ENCODE assay signal across 1 cellular context in the genomic region with DNA sequence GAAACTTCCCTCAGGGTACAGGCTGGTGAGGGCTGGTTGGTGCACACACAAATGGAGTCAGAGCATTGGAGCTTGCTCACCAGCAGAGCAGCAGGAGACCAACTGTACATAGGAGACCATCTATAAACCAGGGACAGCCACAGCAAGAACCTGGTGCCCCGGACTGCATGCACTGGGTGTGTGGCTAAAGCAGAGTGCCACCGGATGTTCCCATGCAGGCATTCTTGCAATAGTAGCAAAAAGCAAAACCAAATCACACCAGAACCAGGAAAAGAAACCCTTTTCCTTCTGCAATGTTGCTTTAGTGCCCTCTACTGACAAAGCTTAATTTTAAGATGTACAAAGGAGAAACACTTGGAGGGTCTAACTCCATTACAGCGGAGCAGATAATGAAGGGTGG.
TF ChIP-seq lines count a peak whose summit lies in the region.

No MANE protein-coding gene starts in this region.

TF ChIP-seq in WTC11, 78 proteins besides CTCF, POLR2A, EP300 and RAD21 (continued from another document):
- no peak for TF ChIP-seq ZNF425 (CRISPR knock-in tag; conservative IDR thresholded peaks at IDR 0.05)
- TF ChIP-seq, protein P1, sequence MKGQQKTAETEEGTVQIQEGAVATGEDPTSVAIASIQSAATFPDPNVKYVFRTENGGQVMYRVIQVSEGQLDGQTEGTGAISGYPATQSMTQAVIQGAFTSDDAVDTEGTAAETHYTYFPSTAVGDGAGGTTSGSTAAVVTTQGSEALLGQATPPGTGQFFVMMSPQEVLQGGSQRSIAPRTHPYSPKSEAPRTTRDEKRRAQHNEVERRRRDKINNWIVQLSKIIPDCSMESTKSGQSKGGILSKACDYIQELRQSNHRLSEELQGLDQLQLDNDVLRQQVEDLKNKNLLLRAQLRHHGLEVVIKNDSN (CRISPR knock-in tag; IDR thresholded peaks at IDR 0.05): no peak
